Comparison of ENCODE assay signal across 13 cellular contexts in the genomic region with DNA sequence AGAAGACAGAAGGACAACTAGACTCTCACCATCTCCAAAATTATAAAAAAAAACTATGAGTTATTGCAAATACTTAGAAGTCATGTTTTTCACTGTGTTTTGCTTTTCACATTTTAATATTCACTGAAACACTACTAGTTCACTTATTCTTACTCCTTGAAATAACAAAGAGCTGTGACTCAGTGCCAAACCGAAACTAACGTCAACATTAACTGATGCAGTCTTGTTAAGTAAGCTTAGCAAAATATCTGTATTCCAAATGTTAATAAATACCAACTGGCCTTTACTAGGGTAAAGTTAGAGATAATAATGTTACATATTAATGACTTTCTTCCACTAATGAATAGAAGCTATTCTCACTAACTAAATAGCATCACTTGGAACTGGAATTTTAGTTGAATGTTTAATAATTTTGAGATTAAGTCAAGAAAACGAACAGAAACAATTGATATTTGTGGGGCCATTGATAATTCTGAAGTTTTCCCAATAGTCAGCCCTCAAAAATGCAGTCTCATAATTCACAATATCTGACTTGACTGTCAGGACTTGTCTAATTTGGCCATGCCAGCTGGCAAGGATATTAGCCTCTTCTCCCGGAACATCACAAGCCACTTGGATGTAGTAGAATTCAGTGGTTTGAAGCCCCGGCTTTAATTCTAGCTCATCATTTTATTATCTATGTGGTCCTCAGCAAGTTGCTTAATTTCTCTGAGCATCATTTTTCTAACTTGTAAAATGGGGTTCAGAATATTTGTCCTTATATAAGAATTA.
DNase-seq lines count a peak whose midpoint lies in the region; ATAC-seq and TF ChIP-seq lines count a peak whose summit lies in the region.
"Had no signal": no experiment of that assay in that cellular context is flagged by ENCODE, and none has a peak within 500 bp of the region (broad histone marks: within the 10 kb centered on the region; RNA-seq: fewer than 3 reads in every experiment).

No MANE protein-coding gene starts in this region.

- TF ChIP-seq CTCF in thoracic aorta (IDR thresholded peaks at IDR 0.05), result no peak

- H3K27me3 ChIP-seq in adipocyte (replicated peaks; ENCODE audit: control insufficient read depth, insufficient read depth, low read length) (no peaks in the 10 kb centered on the region), thoracic aorta (replicated peaks; ENCODE audit: insufficient read depth) (no peaks in the 10 kb centered on the region)
- H3K27me3 ChIP-seq: transverse colon had no signal

- H3K4me3 ChIP-seq in adipocyte (ENCODE audit: low read length) (peak overlapping the region; percentile 64), thoracic aorta (peak overlapping the region; percentile 11)
- H3K4me3 ChIP-seq: lung, transverse colon had no signal

- DNase-seq in NCI-H524 (lab: John Stamatoyannopoulos, UW) (peak; percentile 13 to 48), NCI-H524 treated with DMSO at 0.1 percent for 48 hours (lab: John Stamatoyannopoulos, UW) (no peak), adipocyte (ENCODE audit: low read depth) (peak; percentile 78), left cardiac atrium (no peak), thoracic aorta (ENCODE audit: low spot score) (peak; percentile 17), COR-L47 (lab: John Stamatoyannopoulos, UW) (no peak), Ammon's horn (ENCODE audit: low spot score) (no peak), NCI-H345 treated with DMSO at 0.1 percent for 48 hours (lab: John Stamatoyannopoulos, UW; ENCODE audit: unreplicated experiment) (no peak)
- DNase-seq: 8988T; NCI-H345; stimulated activated CD4-positive, alpha-beta T cell treated with anti-CD3 and anti-CD28 coated beads, Interleukin-2, amount 100 ng/mL, for 24 hours; transverse colon had no signal

- H3K4me1 ChIP-seq in adipocyte (ENCODE audit: control insufficient read depth, insufficient read depth, low read length) (peaks cover 52% of the 10 kb centered on the region), thoracic aorta (ENCODE audit: control insufficient read depth in 1 of 2, low read depth in 2 of 2) (peaks cover 6 to 38% of the 10 kb centered on the region in 2 donors)

- ATAC-seq in left cardiac atrium (peak; percentile 45 to 72), thoracic aorta (ENCODE audit: insufficient number of reproducible peaks, low FRiP score, low read depth) (peak; percentile 13)

- H3K9ac ChIP-seq in adipocyte (ENCODE audit: low read length), result peak overlapping the region; percentile 70

- intact Hi-C loops in left cardiac atrium (cut with DNase I), result no loop called here

- no peaks in the 10 kb centered on the region for H3K9me3 ChIP-seq in adipocyte (ENCODE audit: control insufficient read depth, low read length)
- no peaks in the 10 kb centered on the region for H3K9me3 ChIP-seq in thoracic aorta
- H3K9me3 ChIP-seq: transverse colon had no signal

- no peaks in the 10 kb centered on the region for H3K36me3 ChIP-seq in adipocyte (ENCODE audit: control insufficient read depth, insufficient read depth, low read length, severe bottlenecking)
- H3K36me3 ChIP-seq in thoracic aorta, result no peaks in the 10 kb centered on the region
- H3K36me3 ChIP-seq: transverse colon had no signal

- peak overlapping the region in 1 of 2 donors; percentile 8 for H3K27ac ChIP-seq in thoracic aorta

Comparison
In these comparisons a context has a peak if more than half of its experiments do, and no peak if none do; other contexts are left out.
1. DNase-seq: peak in NCI-H524 (2 of 2), adipocyte (single experiment) and thoracic aorta (single experiment); none in NCI-H524 treated with DMSO at 0.1 percent for 48 hours (single experiment), left cardiac atrium (single experiment), COR-L47 (single experiment), Ammon's horn (single experiment) and NCI-H345 treated with DMSO at 0.1 percent for 48 hours (single experiment).